Comparison of ENCODE assay signal across 12 cellular contexts in the genomic region with DNA sequence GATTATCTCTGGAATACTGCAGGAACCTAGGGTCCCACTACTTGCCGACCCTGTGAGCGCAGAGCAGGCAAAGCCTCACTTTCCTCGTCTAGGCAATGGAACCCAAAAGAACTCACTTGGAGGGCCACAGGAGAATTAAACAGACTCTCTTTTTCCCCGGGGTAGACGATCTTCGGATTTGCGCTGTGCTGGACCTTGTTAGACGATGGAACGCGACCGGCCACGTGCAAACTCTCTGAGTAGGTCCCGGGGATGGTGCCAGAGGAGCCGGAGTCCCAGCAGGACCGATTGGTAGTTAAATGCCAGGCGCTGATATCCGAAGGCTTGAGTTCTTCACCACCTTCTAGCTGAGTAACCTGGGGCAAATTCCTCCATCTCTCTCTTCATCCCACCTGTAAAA. TPM values are rescaled to one million over a fixed set of nuclear protein-coding genes. Genes with fewer than 3 reads are reported as not detected.
DNase-seq lines count a peak whose midpoint lies in the region; ATAC-seq and FAIRE-seq lines count a peak whose summit lies in the region.
"Had no signal": no experiment of that assay in that cellular context is flagged by ENCODE, and none has a peak within 500 bp of the region (broad histone marks: within the 10 kb centered on the region; RNA-seq: fewer than 3 reads in every experiment).

No MANE protein-coding gene starts in this region.

- no peaks in the 10 kb centered on the region for H3K9me3 ChIP-seq in iPS-18c (ENCODE audit: control insufficient read depth, insufficient read depth, low read length)

- intact Hi-C loops in activated CD4-positive, alpha-beta T cell treated with anti-CD3 and anti-CD28 coated beads, Interleukin-2, amount 10 ng/mL, durations not matched to agents 24 days and 14 days (cut with micrococcal nuclease), result no loop called here

- peak overlapping the region; percentile 79 for H3K4me3 ChIP-seq in iPS-18c (ENCODE audit: insufficient read depth, low read depth, low read length)
- H3K4me3 ChIP-seq: GM12878 had no signal

- no peaks in the 10 kb centered on the region for H3K9me3 Mint-ChIP-seq in activated CD4-positive, alpha-beta T cell treated with anti-CD3 and anti-CD28 coated beads, Interleukin-2, amount 10 ng/mL, durations not matched to agents 24 days and 14 days
- H3K9me3 Mint-ChIP-seq in activated naive CD8-positive, alpha-beta T cell treated with anti-CD3 and anti-CD28 coated beads for 36 hours, result no peaks in the 10 kb centered on the region
- no peaks in the 10 kb centered on the region for H3K9me3 Mint-ChIP-seq in stimulated activated naive CD8-positive, alpha-beta T cell treated with anti-CD3 and anti-CD28 coated beads, Interleukin-15, amount 100 ng/mL, for 72 hours

- peaks cover 4% of the 10 kb centered on the region for H3K4me1 Mint-ChIP-seq in activated CD4-positive, alpha-beta T cell treated with anti-CD3 and anti-CD28 coated beads, Interleukin-2, amount 10 ng/mL, durations not matched to agents 24 days and 14 days
- peaks cover 8% of the 10 kb centered on the region for H3K4me1 Mint-ChIP-seq in activated naive CD8-positive, alpha-beta T cell treated with anti-CD3 and anti-CD28 coated beads for 36 hours
- H3K4me1 Mint-ChIP-seq in stimulated activated naive CD8-positive, alpha-beta T cell treated with anti-CD3 and anti-CD28 coated beads, Interleukin-15, amount 100 ng/mL, for 72 hours, result peaks cover 23% of the 10 kb centered on the region

- FAIRE-seq in frontal cortex (lab: Jason Lieb, UNC), result no peak
- FAIRE-seq: GM12878, kidney had no signal

- peaks cover 81% of the 10 kb centered on the region for H3K27me3 Mint-ChIP-seq in activated CD4-positive, alpha-beta T cell treated with anti-CD3 and anti-CD28 coated beads, Interleukin-2, amount 10 ng/mL, durations not matched to agents 24 days and 14 days
- H3K27me3 Mint-ChIP-seq in activated naive CD8-positive, alpha-beta T cell treated with anti-CD3 and anti-CD28 coated beads for 36 hours, result peaks cover 88% of the 10 kb centered on the region
- peaks cover 92% of the 10 kb centered on the region for H3K27me3 Mint-ChIP-seq in stimulated activated naive CD8-positive, alpha-beta T cell treated with anti-CD3 and anti-CD28 coated beads, Interleukin-15, amount 100 ng/mL, for 72 hours

- no peak overlapping the region for H3K27ac Mint-ChIP-seq in activated CD4-positive, alpha-beta T cell treated with anti-CD3 and anti-CD28 coated beads, Interleukin-2, amount 10 ng/mL, durations not matched to agents 24 days and 14 days
- H3K27ac Mint-ChIP-seq in activated naive CD8-positive, alpha-beta T cell treated with anti-CD3 and anti-CD28 coated beads for 36 hours, result no peak overlapping the region
- no peak overlapping the region for H3K27ac Mint-ChIP-seq in stimulated activated naive CD8-positive, alpha-beta T cell treated with anti-CD3 and anti-CD28 coated beads, Interleukin-15, amount 100 ng/mL, for 72 hours

- no peak for DNase-seq in activated CD4-positive, alpha-beta T cell treated with anti-CD3 and anti-CD28 coated beads, Interleukin-2, amount 10 ng/mL, durations not matched to agents 24 days and 14 days
- DNase-seq in activated CD4-positive, alpha-beta T cell treated with anti-CD3 and anti-CD28 coated beads, Interleukin-2, amount 50 U/mL, for 1 hour, result no peak
- no peak for DNase-seq in activated naive CD8-positive, alpha-beta T cell treated with anti-CD3 and anti-CD28 coated beads for 36 hours
- no peak for DNase-seq in stimulated activated naive CD8-positive, alpha-beta T cell treated with anti-CD3 and anti-CD28 coated beads, Interleukin-15, amount 100 ng/mL, for 72 hours
- DNase-seq in dedifferentiated amniotic fluid mesenchymal stem cell (ENCODE audit: extremely low spot score), result no peak
- no peak for DNase-seq in frontal cortex (ENCODE audit: low spot score in 2 of 2)
- no peak for DNase-seq in HUDEP-2 (lab: John Stamatoyannopoulos, UW; ENCODE audit: unreplicated experiment in 76 of 76)
- DNase-seq: NCI-H510A treated with DMSO at 0.1 percent for 48 hours had no signal

- peaks cover 1% of the 10 kb centered on the region for H3K36me3 Mint-ChIP-seq in activated CD4-positive, alpha-beta T cell treated with anti-CD3 and anti-CD28 coated beads, Interleukin-2, amount 10 ng/mL, durations not matched to agents 24 days and 14 days (ENCODE audit: low read depth)
- H3K36me3 Mint-ChIP-seq in activated naive CD8-positive, alpha-beta T cell treated with anti-CD3 and anti-CD28 coated beads for 36 hours, result no peaks in the 10 kb centered on the region

- no peak for ATAC-seq in stimulated activated naive CD8-positive, alpha-beta T cell treated with anti-CD3 and anti-CD28 coated beads, Interleukin-15, amount 100 ng/mL, for 72 hours
- ATAC-seq: GM12878 had no signal

- peak overlapping the region; percentile 28 for H3K4me3 Mint-ChIP-seq in activated CD4-positive, alpha-beta T cell treated with anti-CD3 and anti-CD28 coated beads, Interleukin-2, amount 10 ng/mL, durations not matched to agents 24 days and 14 days
- H3K4me3 Mint-ChIP-seq in activated naive CD8-positive, alpha-beta T cell treated with anti-CD3 and anti-CD28 coated beads for 36 hours, result peak overlapping the region; percentile 51
- H3K4me3 Mint-ChIP-seq in stimulated activated naive CD8-positive, alpha-beta T cell treated with anti-CD3 and anti-CD28 coated beads, Interleukin-15, amount 100 ng/mL, for 72 hours, result peak overlapping the region; percentile 56 to 76

RNA-seq across cellular contexts. Expression of gene SLC1A2, which starts 1.0 kb away (rescaled TPM):
- total RNA-seq in activated CD4-positive, alpha-beta T cell treated with anti-CD3 and anti-CD28 coated beads, Interleukin-2, amount 10 ng/mL, durations not matched to agents 24 days and 14 days, result not detected in 2 replicates
- under 1 TPM in 1 of 2 experiments, not detected in 1; 0.08 TPM for total RNA-seq in activated naive CD8-positive, alpha-beta T cell treated with anti-CD3 and anti-CD28 coated beads for 36 hours
- total RNA-seq in frontal cortex, result 161 TPM
- total RNA-seq: HT1080 had no signal

Comparison
In these comparisons a context has a peak if more than half of its experiments do, and no peak if none do; other contexts are left out.
1. RNA of gene SLC1A2, which starts 1.0 kb away (total RNA-seq): 161 TPM in frontal cortex (single experiment); 0.08 TPM in activated naive CD8-positive, alpha-beta T cell treated with anti-CD3 and anti-CD28 coated beads for 36 hours and not detected in activated CD4-positive, alpha-beta T cell treated with anti-CD3 and anti-CD28 coated beads, Interleukin-2, amount 10 ng/mL, durations not matched to agents 24 days and 14 days; every median in the first group is over 100 times any median in the second.
2. Peak in every context shown above with its lines, with median percentiles within 50 percentile points of each other: H3K4me3 Mint-ChIP-seq.